In the genomic region with DNA sequence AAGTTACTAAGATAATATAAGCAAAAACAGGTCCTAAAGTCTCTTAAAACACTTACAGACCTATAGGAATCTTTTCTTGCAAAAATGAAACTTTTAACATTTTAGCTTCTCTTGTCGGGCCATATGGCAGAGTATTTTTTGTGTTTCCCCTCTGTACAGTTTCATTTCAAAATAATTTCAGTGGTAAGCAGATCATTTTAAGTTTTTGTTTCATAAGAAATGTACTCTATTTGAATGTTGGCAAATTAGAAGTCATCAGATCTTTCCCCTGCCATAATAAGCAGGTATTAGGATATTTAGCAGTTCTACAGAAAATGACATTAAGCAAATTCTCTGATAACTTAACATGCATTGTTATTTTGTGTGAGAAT, we compare ENCODE assay signal across 8 cellular contexts. TPM values are rescaled to one million over a fixed set of nuclear protein-coding genes. Genes with fewer than 3 reads are reported as not detected.
DNase-seq lines count a peak whose midpoint lies in the region; ATAC-seq and TF ChIP-seq lines count a peak whose summit lies in the region.

No MANE protein-coding gene starts in this region.

- H3K27ac Mint-ChIP-seq in T-helper 1 cell treated with Interleukin-12 subunit alpha and Interleukin-12 subunit beta and Interleukin-4 antibody, amounts not matched to agents 30 μg/mL and 1 μg/mL, for 36 hours, result peak overlapping the region; percentile 89
- H3K27ac Mint-ChIP-seq in stimulated activated naive B cell treated with anti-CD40 and anti-IgM and Interleukin-4, amounts not matched to agents 10 μg/mL and 1 μg/mL and 100 μg/mL, for 72 hours, result peak overlapping the region; percentile 97

- H3K36me3 Mint-ChIP-seq in T-helper 1 cell treated with Interleukin-12 subunit alpha and Interleukin-12 subunit beta and Interleukin-4 antibody, amounts not matched to agents 30 μg/mL and 1 μg/mL, for 36 hours (ENCODE audit: low read depth), result peaks cover 7% of the 10 kb centered on the region
- H3K36me3 Mint-ChIP-seq in stimulated activated naive B cell treated with anti-CD40 and anti-IgM and Interleukin-4, amounts not matched to agents 10 μg/mL and 1 μg/mL and 100 μg/mL, for 72 hours, result peaks cover 2 to 9% of the 10 kb centered on the region in 2 donors

- TF ChIP-seq CTCF in Peyer's patch (IDR thresholded peaks at IDR 0.05), result no peak

- no peak for TF ChIP-seq POLR2A in Peyer's patch (IDR thresholded peaks at IDR 0.05)

- ATAC-seq in HG02943 (IDR thresholded peaks at IDR 0.05; ENCODE audit: low read depth, unreplicated experiment), result peak; percentile 34
- peak; percentile 76 to 81 for ATAC-seq in stimulated activated naive B cell treated with anti-CD40 and anti-IgM and Interleukin-4, amounts not matched to agents 10 μg/mL and 1 μg/mL and 100 μg/mL, for 72 hours (replicated peaks)

- H3K4me3 Mint-ChIP-seq in T-helper 1 cell treated with Interleukin-12 subunit alpha and Interleukin-12 subunit beta and Interleukin-4 antibody, amounts not matched to agents 30 μg/mL and 1 μg/mL, for 36 hours, result peak overlapping the region; percentile 71
- H3K4me3 Mint-ChIP-seq in stimulated activated naive B cell treated with anti-CD40 and anti-IgM and Interleukin-4, amounts not matched to agents 10 μg/mL and 1 μg/mL and 100 μg/mL, for 72 hours, result peak overlapping the region; percentile 71 to 74

- no peaks in the 10 kb centered on the region for H3K9me3 ChIP-seq in adipocyte (ENCODE audit: control insufficient read depth, low read length)
- H3K9me3 ChIP-seq in Peyer's patch, result no peaks in the 10 kb centered on the region

- H3K4me1 Mint-ChIP-seq in T-helper 1 cell treated with Interleukin-12 subunit alpha and Interleukin-12 subunit beta and Interleukin-4 antibody, amounts not matched to agents 30 μg/mL and 1 μg/mL, for 36 hours (ENCODE audit: low read depth), result peaks cover 29% of the 10 kb centered on the region
- H3K4me1 Mint-ChIP-seq in stimulated activated naive B cell treated with anti-CD40 and anti-IgM and Interleukin-4, amounts not matched to agents 10 μg/mL and 1 μg/mL and 100 μg/mL, for 72 hours, result peaks cover 17 to 38% of the 10 kb centered on the region in 2 donors

- no peaks in the 10 kb centered on the region for H3K27me3 Mint-ChIP-seq in T-helper 1 cell treated with Interleukin-12 subunit alpha and Interleukin-12 subunit beta and Interleukin-4 antibody, amounts not matched to agents 30 μg/mL and 1 μg/mL, for 36 hours (ENCODE audit: low read depth)
- H3K27me3 Mint-ChIP-seq in stimulated activated naive B cell treated with anti-CD40 and anti-IgM and Interleukin-4, amounts not matched to agents 10 μg/mL and 1 μg/mL and 100 μg/mL, for 72 hours, result no peaks in the 10 kb centered on the region

- DNase-seq in T-helper 1 cell (no peak), adipocyte (ENCODE audit: low read depth) (no peak), Peyer's patch (no peak), ureter (ENCODE audit: low spot score) (no peak), NCI-H1048 (lab: John Stamatoyannopoulos, UW) (no peak)
- no peak for DNase-seq in stimulated activated naive B cell treated with anti-CD40 and anti-IgM and Interleukin-4, amounts not matched to agents 10 μg/mL and 1 μg/mL and 100 μg/mL, for 72 hours

- H3K27ac ChIP-seq in Peyer's patch, result peak overlapping the region in 2 of 4 donors; percentile 47 to 55

- peaks cover 38% of the 10 kb centered on the region for H3K4me1 ChIP-seq in adipocyte (ENCODE audit: control insufficient read depth, insufficient read depth, low read length)
- no peaks in the 10 kb centered on the region for H3K4me1 ChIP-seq in Peyer's patch

- H3K4me3 ChIP-seq in adipocyte (ENCODE audit: low read length) (peak overlapping the region; percentile 69), Peyer's patch (no peak overlapping the region)

- H3K27me3 ChIP-seq in adipocyte (replicated peaks; ENCODE audit: control insufficient read depth, insufficient read depth, low read length) (no peaks in the 10 kb centered on the region), Peyer's patch (no peaks in the 10 kb centered on the region)

- H3K9ac ChIP-seq in adipocyte (ENCODE audit: low read length), result peak overlapping the region; percentile 73

- no peaks in the 10 kb centered on the region for H3K9me3 Mint-ChIP-seq in T-helper 1 cell treated with Interleukin-12 subunit alpha and Interleukin-12 subunit beta and Interleukin-4 antibody, amounts not matched to agents 30 μg/mL and 1 μg/mL, for 36 hours
- peaks cover 0 to 5% of the 10 kb centered on the region in 2 donors for H3K9me3 Mint-ChIP-seq in stimulated activated naive B cell treated with anti-CD40 and anti-IgM and Interleukin-4, amounts not matched to agents 10 μg/mL and 1 μg/mL and 100 μg/mL, for 72 hours

- H3K36me3 ChIP-seq in adipocyte (ENCODE audit: control insufficient read depth, insufficient read depth, low read length, severe bottlenecking) (peaks cover 10% of the 10 kb centered on the region), Peyer's patch (no peaks in the 10 kb centered on the region)

RNA-seq across cellular contexts. Expression of a gene that starts 37.9 kb away (rescaled TPM):
- 10 to 100 TPM in 3 of 4 donors, 1 to 10 TPM in 1; 8.9 to 32.2 (median 13.2) TPM for total RNA-seq in Peyer's patch
- 20.9 TPM for total RNA-seq in ureter
